19 cellular contexts compared by ENCODE assay signal in the genomic region with DNA sequence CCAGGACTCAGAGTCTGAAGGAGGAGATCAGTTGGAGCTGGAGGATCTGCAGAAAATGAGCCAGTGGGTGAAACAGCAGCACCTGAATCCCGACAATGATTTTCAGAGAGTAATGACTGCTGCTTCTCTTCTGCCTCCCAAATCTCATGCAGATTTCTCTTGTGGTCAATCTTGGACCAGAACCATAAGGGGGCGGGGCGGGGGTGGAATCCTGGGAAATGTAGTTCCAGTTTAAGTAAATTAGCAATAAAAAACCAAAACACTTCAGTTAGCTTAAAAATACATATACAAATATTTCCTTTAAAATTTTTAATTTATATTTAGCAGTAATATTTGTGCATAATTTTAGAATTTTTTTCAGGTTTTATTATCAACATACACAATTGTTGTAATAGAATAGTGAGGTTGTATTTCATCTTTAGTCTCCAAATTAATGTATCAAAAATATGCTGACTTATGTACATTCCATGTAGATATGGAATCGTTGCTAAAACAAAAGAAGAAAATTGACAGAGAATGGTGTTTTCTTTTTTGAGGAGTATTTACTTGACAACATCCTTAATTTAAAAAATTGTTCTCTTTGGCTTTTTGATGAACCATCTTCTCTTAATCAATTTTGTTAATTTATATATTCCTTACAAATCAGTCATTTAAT.
A peak's percentile ranks its signal among the peaks of the same experiment; 100 is the strongest.
DNase-seq lines count a peak whose midpoint lies in the region; ATAC-seq, FAIRE-seq and TF ChIP-seq lines count a peak whose summit lies in the region.
"Had no signal": no experiment of that assay in that cellular context is flagged by ENCODE, and none has a peak within 500 bp of the region (broad histone marks: within the 10 kb centered on the region; RNA-seq: fewer than 3 reads in every experiment).

No MANE protein-coding gene starts in this region.

- no TSS peak for BruUV-seq in K562 (replicated peaks; lab: Mats Ljungman, UMichigan)

- no peaks in the 10 kb centered on the region for H3K36me3 ChIP-seq in HEK293 (ENCODE audit: control insufficient read depth in 2 of 2, insufficient read depth in 1 of 2, low read length in 2 of 2)
- no peaks in the 10 kb centered on the region for H3K36me3 ChIP-seq in K562 (ENCODE audit: control insufficient read depth, insufficient read depth, low read length)
- H3K36me3 ChIP-seq: Peyer's patch, SJSA1 had no signal

- TF ChIP-seq CTCF in HEK293 (tag by site-specific recombination; IDR thresholded peaks at IDR 0.05) (no peak), K562 (IDR thresholded peaks at IDR 0.05 in 2 of 3, conservative IDR thresholded peaks at IDR 0.05 in 1 of 3; ENCODE audit: insufficient read depth in 2 of 3, low read depth in 1 of 3, low read length in 3 of 3) (no peak)

- FAIRE-seq in A204.1 (lab: Jason Lieb, UNC) = peak; percentile 55
- FAIRE-seq in K562 (lab: Jason Lieb, UNC) = peak; percentile 48

- no peaks in the 10 kb centered on the region for H3K4me1 ChIP-seq in HEK293 (ENCODE audit: control insufficient read depth, insufficient read depth, low read length)
- no peaks in the 10 kb centered on the region for H3K4me1 ChIP-seq in K562 (replicated peaks in 1 of 2; ENCODE audit: control insufficient read depth in 2 of 2, insufficient read depth in 2 of 2, low read length in 2 of 2)
- H3K4me1 ChIP-seq: Peyer's patch, SJSA1 had no signal

- no peak overlapping the region for H3K9ac ChIP-seq in K562 (ENCODE audit: insufficient read depth in 1 of 2, low read depth in 2 of 2, low read length in 2 of 2)
- H3K9ac ChIP-seq: GM23248 had no signal

- intact Hi-C loops in K562 (cut with micrococcal nuclease) = no loop called here

- ATAC-seq in K562 (no peak), GM21576 (IDR thresholded peaks at IDR 0.05; ENCODE audit: unreplicated experiment) (no peak)
- ATAC-seq: HCT116 had no signal

- H3K9me3 ChIP-seq in HEK293 (ENCODE audit: control insufficient read depth, insufficient read depth, low read depth, low read length) (no peaks in the 10 kb centered on the region), K562 (replicated peaks; ENCODE audit: control insufficient read depth, insufficient read depth, low read depth, low read length) (no peaks in the 10 kb centered on the region)
- H3K9me3 ChIP-seq: Peyer's patch, SJSA1 had no signal

- no peaks in the 10 kb centered on the region for H3K9me1 ChIP-seq in K562 (ENCODE audit: control insufficient read depth, insufficient read depth, low read length)

- TF ChIP-seq EP300 in K562 (IDR thresholded peaks at IDR 0.05; ENCODE audit: low read length) = no peak

- no peak for TF ChIP-seq RAD21 in K562 (CRISPR knock-in tag; conservative IDR thresholded peaks at IDR 0.05 in 1 of 2, IDR thresholded peaks at IDR 0.05 in 1 of 2)

- no peak overlapping the region for H3K4me3 ChIP-seq in HEK293 (ENCODE audit: low read depth, low read length)
- no peak overlapping the region for H3K4me3 ChIP-seq in K562
- H3K4me3 ChIP-seq: GM23248, Peyer's patch, SJSA1 had no signal

- DNase-seq in K562 (ENCODE audit: extremely low read depth in 1 of 4, low spot score in 3 of 4) (peak in 2 of 4 experiments; percentile 22 to 23), iPS-NIHi11 (ENCODE audit: low spot score) (peak; percentile 15), NCI-H1092 (lab: John Stamatoyannopoulos, UW) (no peak), NCI-H1436 treated with DMSO at 0.1 percent for 48 hours (lab: John Stamatoyannopoulos, UW) (no peak)
- DNase-seq in activated CD8-positive, alpha-beta memory T cell treated with anti-CD3 and anti-CD28 coated beads, Interleukin-2, amount 50 U/mL, for 48 hours = no peak
- DNase-seq: EL, GM23248, NCI-H1092 treated with DMSO at 0.1 percent for 48 hours, NCI-H1694, NCI-H2081, NCI-H2171, NCI-H345, NCI-H774, Peyer's patch had no signal

- CTCF ChIA-PET in HEK293 (lab: Yijun Ruan, JAX) = interaction anchor here (0.7 kb wide), 1 partner anchor 461 kb away, joined by 4 read pairs; no protein-coding TSS in a partner anchor
- CTCF ChIA-PET in K562 (lab: Yijun Ruan, JAX; ENCODE audit: low intra/inter-chr PET ratio) = no interaction called here

- WGBS in K562 (ENCODE audit: insufficient coverage, low coverage, missing lambda C conversion rate) = 41% methylated on average over 4 of the region's 4 CpGs

- TF ChIP-seq POLR2A in K562 (conservative IDR thresholded peaks at IDR 0.05) = no peak

- in situ Hi-C loops in K562 (cut with MboI) = no loop called here

- H3K79me2 ChIP-seq in K562 (ENCODE audit: control insufficient read depth, insufficient read depth, low read length) = no peaks in the 10 kb centered on the region

- POLR2A ChIA-PET in HEK293 (lab: Yijun Ruan, JAX) (no interaction called here), K562 (lab: Yijun Ruan, JAX) (no interaction called here)

- no peaks in the 10 kb centered on the region for H3K27me3 ChIP-seq in K562 (ENCODE audit: control insufficient read depth in 2 of 2, insufficient read depth in 2 of 2, low read length in 2 of 2)
- H3K27me3 ChIP-seq: Peyer's patch, SJSA1 had no signal

- H3K27ac ChIP-seq in HEK293 (ENCODE audit: extremely low read depth, low read depth, low read length) (no peak overlapping the region), K562 (ENCODE audit: extremely low read depth, low read depth, low read length) (no peak overlapping the region)
- H3K27ac ChIP-seq: GM23248, Peyer's patch, SJSA1 had no signal

- no peak overlapping the region; the same call in 1 of the 2 replicates for H2AFZ ChIP-seq in K562 (ENCODE audit: low read depth, low read length)
- H2AFZ ChIP-seq: GM23248 had no signal

- no peaks in the 10 kb centered on the region for H4K20me1 ChIP-seq in K562 (replicated peaks; ENCODE audit: control insufficient read depth, insufficient read depth, low read length)

- H3K4me2 ChIP-seq in K562 (ENCODE audit: insufficient read depth, low read length) = no peak overlapping the region

TF ChIP-seq in HEK293, 187 proteins besides CTCF, POLR2A, EP300 and RAD21:
- TF ChIP-seq PRDM1 (tag by site-specific recombination; IDR thresholded peaks at IDR 0.05) (no peak), SP3 (tag by site-specific recombination; IDR thresholded peaks at IDR 0.05) (0 out of 2 replicates have a peak, but pooled peaks have one; percentile 27)
- TF ChIP-seq, protein P1, sequence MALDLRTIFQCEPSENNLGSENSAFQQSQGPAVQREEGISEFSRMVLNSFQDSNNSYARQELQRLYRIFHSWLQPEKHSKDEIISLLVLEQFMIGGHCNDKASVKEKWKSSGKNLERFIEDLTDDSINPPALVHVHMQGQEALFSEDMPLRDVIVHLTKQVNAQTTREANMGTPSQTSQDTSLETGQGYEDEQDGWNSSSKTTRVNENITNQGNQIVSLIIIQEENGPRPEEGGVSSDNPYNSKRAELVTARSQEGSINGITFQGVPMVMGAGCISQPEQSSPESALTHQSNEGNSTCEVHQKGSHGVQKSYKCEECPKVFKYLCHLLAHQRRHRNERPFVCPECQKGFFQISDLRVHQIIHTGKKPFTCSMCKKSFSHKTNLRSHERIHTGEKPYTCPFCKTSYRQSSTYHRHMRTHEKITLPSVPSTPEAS (tag by site-specific recombination; IDR thresholded peaks at IDR 0.05) = no peak

TF ChIP-seq in K562, 482 proteins besides CTCF, POLR2A, EP300 and RAD21 (continues in another document):
- TF ChIP-seq, protein P2, sequence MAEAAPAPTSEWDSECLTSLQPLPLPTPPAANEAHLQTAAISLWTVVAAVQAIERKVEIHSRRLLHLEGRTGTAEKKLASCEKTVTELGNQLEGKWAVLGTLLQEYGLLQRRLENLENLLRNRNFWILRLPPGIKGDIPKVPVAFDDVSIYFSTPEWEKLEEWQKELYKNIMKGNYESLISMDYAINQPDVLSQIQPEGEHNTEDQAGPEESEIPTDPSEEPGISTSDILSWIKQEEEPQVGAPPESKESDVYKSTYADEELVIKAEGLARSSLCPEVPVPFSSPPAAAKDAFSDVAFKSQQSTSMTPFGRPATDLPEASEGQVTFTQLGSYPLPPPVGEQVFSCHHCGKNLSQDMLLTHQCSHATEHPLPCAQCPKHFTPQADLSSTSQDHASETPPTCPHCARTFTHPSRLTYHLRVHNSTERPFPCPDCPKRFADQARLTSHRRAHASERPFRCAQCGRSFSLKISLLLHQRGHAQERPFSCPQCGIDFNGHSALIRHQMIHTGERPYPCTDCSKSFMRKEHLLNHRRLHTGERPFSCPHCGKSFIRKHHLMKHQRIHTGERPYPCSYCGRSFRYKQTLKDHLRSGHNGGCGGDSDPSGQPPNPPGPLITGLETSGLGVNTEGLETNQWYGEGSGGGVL (CRISPR knock-in tag; IDR thresholded peaks at IDR 0.05) = no peak
- TF ChIP-seq SIRT6 (IDR thresholded peaks at IDR 0.05; ENCODE audit: low read depth, low read length) = no peak
- 0 out of 4 replicates have a peak, but pooled peaks of 1 of the 2 experiments have one; percentile 20 for TF ChIP-seq KDM1A (IDR thresholded peaks at IDR 0.05)
- TF ChIP-seq SMARCB1 (IDR thresholded peaks at IDR 0.05; ENCODE audit: insufficient read length, low read depth) = no peak
- no peak for TF ChIP-seq ZNF12 (CRISPR knock-in tag; IDR thresholded peaks at IDR 0.05)
- no peak for TF ChIP-seq JUND (IDR thresholded peaks at IDR 0.05; ENCODE audit: borderline replicate concordance, low read depth, low read length)
- no peak for TF ChIP-seq JUND (tag; IDR thresholded peaks at IDR 0.05; ENCODE audit: borderline replicate concordance, low read depth, low read length)
- no peak for TF ChIP-seq SREBF1 (IDR thresholded peaks at IDR 0.05; ENCODE audit: borderline replicate concordance, low read depth, low read length)
- no peak for TF ChIP-seq ZNF408 (CRISPR knock-in tag; IDR thresholded peaks at IDR 0.05; ENCODE audit: low read depth)
- TF ChIP-seq PURB (CRISPR knock-in tag; IDR thresholded peaks at IDR 0.05; ENCODE audit: low read depth) = no peak
- TF ChIP-seq NFIC (IDR thresholded peaks at IDR 0.05) = peak; percentile 50
- no peak for TF ChIP-seq SAFB2 (IDR thresholded peaks at IDR 0.05; ENCODE audit: borderline replicate concordance, low read depth, low read length, severe bottlenecking)
- TF ChIP-seq ADNP (tag; IDR thresholded peaks at IDR 0.05) = no peak
- TF ChIP-seq PTBP1 (IDR thresholded peaks at IDR 0.05; ENCODE audit: low read depth, low read length) = no peak
- TF ChIP-seq, protein P3, sequence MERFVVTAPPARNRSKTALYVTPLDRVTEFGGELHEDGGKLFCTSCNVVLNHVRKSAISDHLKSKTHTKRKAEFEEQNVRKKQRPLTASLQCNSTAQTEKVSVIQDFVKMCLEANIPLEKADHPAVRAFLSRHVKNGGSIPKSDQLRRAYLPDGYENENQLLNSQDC (CRISPR knock-in tag; IDR thresholded peaks at IDR 0.05) = no peak
